Comparison of ENCODE assay signal across 9 cellular contexts in the genomic region with DNA sequence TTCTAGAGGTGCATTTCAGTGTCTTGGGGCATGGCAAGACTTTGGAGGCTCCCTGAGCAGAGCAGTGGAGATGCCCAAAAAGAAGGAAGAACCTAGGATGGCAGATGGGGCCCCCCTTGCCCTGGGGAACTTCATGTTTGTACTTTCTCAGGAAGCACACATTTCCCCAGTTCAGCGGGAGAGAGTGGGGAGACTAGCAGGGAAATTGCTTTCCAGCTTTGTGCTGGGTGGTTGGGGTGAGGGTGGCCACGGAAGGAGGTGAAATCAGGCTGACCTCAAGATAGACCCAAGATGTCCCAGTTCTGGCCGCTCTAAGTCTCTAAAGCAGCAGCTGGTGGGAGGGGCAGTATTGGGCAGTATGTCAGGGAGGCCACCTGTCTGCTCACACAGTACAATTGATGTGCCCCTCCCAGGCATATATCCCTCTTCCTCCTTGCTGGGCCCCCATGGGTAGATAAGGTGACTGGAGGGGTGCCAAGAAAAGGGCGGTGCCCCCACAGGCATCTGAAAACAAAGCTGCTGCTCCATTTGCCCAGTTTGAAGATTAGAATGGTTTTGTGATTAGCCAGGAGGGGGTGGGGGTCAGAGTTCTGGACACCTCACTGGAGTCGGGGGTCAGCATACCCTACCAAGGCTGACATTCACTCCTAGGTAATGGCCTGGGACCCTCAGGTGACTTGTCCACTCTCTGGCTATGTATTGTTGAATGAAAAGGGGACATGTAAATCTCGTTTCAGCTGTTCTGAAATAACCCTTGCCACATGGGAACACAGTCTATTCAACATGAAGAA. TPM values are rescaled to one million over a fixed set of nuclear protein-coding genes. Genes with fewer than 3 reads are reported as not detected.
DNase-seq lines count a peak whose midpoint lies in the region; ATAC-seq and TF ChIP-seq lines count a peak whose summit lies in the region.
"Had no signal": no experiment of that assay in that cellular context is flagged by ENCODE, and none has a peak within 500 bp of the region (broad histone marks: within the 10 kb centered on the region; RNA-seq: fewer than 3 reads in every experiment).

No MANE protein-coding gene starts in this region.

- peaks cover 63% of the 10 kb centered on the region for H3K36me3 ChIP-seq in WERI-Rb-1
- H3K36me3 ChIP-seq in right atrium auricular region: peaks cover 11% of the 10 kb centered on the region

- no peak overlapping the region for H3K4me3 ChIP-seq in WERI-Rb-1 (ENCODE audit: low read depth, low read length)
- no peak overlapping the region for H3K4me3 ChIP-seq in right atrium auricular region
- H3K4me3 ChIP-seq in skin epidermis: no peak overlapping the region

- H3K4me1 ChIP-seq in right atrium auricular region: peaks cover 4 to 73% of the 10 kb centered on the region in 2 donors

- TF ChIP-seq CTCF in WERI-Rb-1 (IDR thresholded peaks at IDR 0.05; ENCODE audit: low read depth, low read length): no peak
- no peak for TF ChIP-seq CTCF in right atrium auricular region (IDR thresholded peaks at IDR 0.05)

- H3K27ac ChIP-seq in WERI-Rb-1 (peak overlapping the region; percentile 81), right atrium auricular region (peak overlapping the region; percentile 91 to 98), skin epidermis (peak overlapping the region; percentile 10 to 97 (median 84))

- DNase-seq in H4 (ENCODE audit: low spot score) (peak; percentile 62), WERI-Rb-1 (peak; percentile 83), right atrium auricular region (ENCODE audit: low spot score) (peak; percentile 77), NCI-H2029 (lab: John Stamatoyannopoulos, UW) (no peak), cortex of kidney (lab: John Stamatoyannopoulos, UW) (no peak), T-helper 2 cell (no peak)
- DNase-seq: central memory CD4-positive, alpha-beta T cell had no signal

- no peaks in the 10 kb centered on the region for H3K9me3 ChIP-seq in WERI-Rb-1 (ENCODE audit: severe bottlenecking)
- no peaks in the 10 kb centered on the region for H3K9me3 ChIP-seq in right atrium auricular region

- H3K27me3 ChIP-seq in WERI-Rb-1 (ENCODE audit: insufficient read depth, low read depth, severe bottlenecking) (no peaks in the 10 kb centered on the region), right atrium auricular region (no peaks in the 10 kb centered on the region)

- no peak for ATAC-seq in HG02973 (IDR thresholded peaks at IDR 0.05; ENCODE audit: unreplicated experiment)

RNA-seq across cellular contexts. Expression of gene NAGLU, which starts 17.1 kb away (rescaled TPM):
- total RNA-seq in H4 (2014; rRNA removed; shearing (Covaris generic)): 18.7 and 35.1 TPM in 2 replicates
- total RNA-seq in right atrium auricular region: 10 to 100 TPM; 19.6 to 22.1 TPM

RNA-seq across cellular contexts. Expression of gene HSD17B1, which starts 33.8 kb away (rescaled TPM):
- total RNA-seq in H4 (2014; rRNA removed; shearing (Covaris generic)): 0.47 and 0.48 TPM in 2 replicates
- total RNA-seq in right atrium auricular region: under 1 TPM; 0.39 to 0.78 TPM

RNA-seq across cellular contexts. Expression of gene COASY, which starts 43.0 kb away (rescaled TPM):
- 26.8 and 31.9 TPM in 2 replicates for total RNA-seq in H4 (2014; rRNA removed; shearing (Covaris generic))
- total RNA-seq in right atrium auricular region: 10 to 100 TPM; 18.1 to 19.0 TPM

RNA-seq across cellular contexts. Expression of gene MLX, which starts 48.0 kb away (rescaled TPM):
- 23.2 and 31.9 TPM in 2 replicates for total RNA-seq in H4 (2014; rRNA removed; shearing (Covaris generic))
- 10 to 100 TPM; 40.1 to 63.6 TPM for total RNA-seq in right atrium auricular region

RNA-seq across cellular contexts. Expression of gene PSMC3IP, which starts 58.6 kb away (rescaled TPM):
- 11.9 and 12.6 TPM in 2 replicates for total RNA-seq in H4 (2014; rRNA removed; shearing (Covaris generic))
- 1 to 10 TPM; 1.2 to 1.6 TPM for total RNA-seq in right atrium auricular region

Comparison
In these comparisons a context has a peak if more than half of its experiments do, and no peak if none do; other contexts are left out.
1. DNase-seq: peak in H4 (single experiment), WERI-Rb-1 (single experiment) and right atrium auricular region (single experiment); none in NCI-H2029 (single experiment), cortex of kidney (single experiment) and T-helper 2 cell (0 of 5).
2. Peak in every context shown above with its lines, with median percentiles within 50 percentile points of each other: H3K27ac ChIP-seq.